ENCODE assay signal across 8 cellular contexts in the genomic region with DNA sequence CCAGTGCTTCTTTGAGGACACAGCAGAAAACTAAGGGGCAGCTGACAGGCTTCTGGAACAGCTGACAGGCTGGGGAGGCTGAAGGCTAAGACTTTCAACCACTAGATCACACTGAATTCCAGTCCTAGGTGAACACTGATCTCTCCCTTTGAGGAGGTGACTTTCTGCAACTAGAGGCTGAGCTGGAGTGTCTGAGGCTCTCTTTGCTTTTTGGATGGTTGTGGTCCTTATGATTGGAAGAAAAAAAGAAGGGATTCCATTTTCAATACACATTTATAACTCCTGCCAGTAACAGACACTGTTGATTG. TPM values are rescaled to one million over a fixed set of nuclear protein-coding genes. Genes with fewer than 3 reads are reported as not detected.
DNase-seq lines count a peak whose midpoint lies in the region; ATAC-seq and TF ChIP-seq lines count a peak whose summit lies in the region.

No MANE protein-coding gene starts in this region.

- peak in 1 of 2 donors; percentile 14 for TF ChIP-seq POLR2A in gastroesophageal sphincter (IDR thresholded peaks at IDR 0.05)

- no peaks in the 10 kb centered on the region for H3K27me3 Mint-ChIP-seq in activated T-cell treated with anti-CD3 and anti-CD28 coated beads, Interleukin-2, amount 50 U/mL, for 72 hours (ENCODE audit: low read depth)

- peak overlapping the region; percentile 95 to 100 (median 98) for H3K27ac ChIP-seq in gastroesophageal sphincter

- TF ChIP-seq CTCF in GM12864 (IDR thresholded peaks at IDR 0.05; ENCODE audit: low read depth, low read length, missing control alignments) (no peak), gastroesophageal sphincter (IDR thresholded peaks at IDR 0.05) (no peak)

- no peaks in the 10 kb centered on the region for H3K27me3 ChIP-seq in gastroesophageal sphincter
- peaks cover 5% of the 10 kb centered on the region for H3K27me3 ChIP-seq in skeletal muscle satellite cell (ENCODE audit: control insufficient read depth, insufficient read depth, low read length)

- H3K9me3 Mint-ChIP-seq in activated T-cell treated with anti-CD3 and anti-CD28 coated beads, Interleukin-2, amount 50 U/mL, for 72 hours, result no peaks in the 10 kb centered on the region

- no peaks in the 10 kb centered on the region for H3K36me3 ChIP-seq in gastroesophageal sphincter
- H3K36me3 ChIP-seq in skeletal muscle satellite cell (ENCODE audit: insufficient read depth, low read length), result no peaks in the 10 kb centered on the region

- H3K9me3 ChIP-seq in gastroesophageal sphincter, result no peaks in the 10 kb centered on the region
- H3K9me3 ChIP-seq in skeletal muscle satellite cell (replicated peaks; ENCODE audit: low read length), result no peaks in the 10 kb centered on the region

- no peak for DNase-seq in GM12864 (ENCODE audit: low read depth)
- DNase-seq in activated T-cell treated with anti-CD3 and anti-CD28 coated beads, Interleukin-2, amount 50 U/mL, for 72 hours, result no peak
- DNase-seq in pons (ENCODE audit: low spot score), result no peak
- no peak for DNase-seq in cerebellar cortex (ENCODE audit: low spot score)
- no peak for DNase-seq in SW480 (ENCODE audit: low spot score)

- H3K4me3 ChIP-seq in GM12864 (ENCODE audit: low read depth, low read length) (peak overlapping the region; percentile 82), gastroesophageal sphincter (peak overlapping the region; percentile 90 to 93), skeletal muscle satellite cell (ENCODE audit: low read length) (peak overlapping the region; percentile 81)

- peaks cover 85% of the 10 kb centered on the region for H3K4me1 Mint-ChIP-seq in activated T-cell treated with anti-CD3 and anti-CD28 coated beads, Interleukin-2, amount 50 U/mL, for 72 hours (ENCODE audit: low read depth)

- H3K9ac ChIP-seq in skeletal muscle satellite cell (ENCODE audit: low read depth, low read length), result peak overlapping the region; percentile 89

- peak overlapping the region; percentile 69 for H3K27ac Mint-ChIP-seq in activated T-cell treated with anti-CD3 and anti-CD28 coated beads, Interleukin-2, amount 50 U/mL, for 72 hours

- peaks cover 2 to 62% (median 34%) of the 10 kb centered on the region in 3 donors for H3K4me1 ChIP-seq in gastroesophageal sphincter
- peaks cover 35% of the 10 kb centered on the region for H3K4me1 ChIP-seq in skeletal muscle satellite cell (ENCODE audit: control insufficient read depth, insufficient read depth, low read length)

- peak overlapping the region; percentile 78 to 93 for H3K4me3 Mint-ChIP-seq in activated T-cell treated with anti-CD3 and anti-CD28 coated beads, Interleukin-2, amount 50 U/mL, for 72 hours

- peak overlapping the region; percentile 95 for H3K4me2 ChIP-seq in skeletal muscle satellite cell (ENCODE audit: low read length)

- ATAC-seq in activated T-cell treated with anti-CD3 and anti-CD28 coated beads, Interleukin-2, amount 50 U/mL, for 72 hours (replicated peaks in 1 of 2), result no peak
- ATAC-seq in gastroesophageal sphincter, result no peak
- no peak for ATAC-seq in HG02973 (IDR thresholded peaks at IDR 0.05; ENCODE audit: unreplicated experiment)

- TF ChIP-seq EP300 in gastroesophageal sphincter (IDR thresholded peaks at IDR 0.05), result no peak

- H3K36me3 Mint-ChIP-seq in activated T-cell treated with anti-CD3 and anti-CD28 coated beads, Interleukin-2, amount 50 U/mL, for 72 hours (ENCODE audit: insufficient read depth in 2 of 2), result no peaks in the 10 kb centered on the region

RNA-seq across cellular contexts. Expression of a gene that starts 1.4 kb away (rescaled TPM):
- 10 to 100 TPM in 1 of 2 donors, 1 to 10 TPM in 1; 5.7 to 12.6 TPM for total RNA-seq in activated T-cell treated with anti-CD3 and anti-CD28 coated beads, Interleukin-2, amount 50 U/mL, for 72 hours
- total RNA-seq in gastroesophageal sphincter, result 10 to 100 TPM; 44.7 to 59.4 (median 55.5) TPM
- total RNA-seq in skeletal muscle satellite cell (2012; rRNA removed), result 10.3 and 13.7 TPM in 2 replicates
